In genomic region chr19:49680473-49681351, GRCh38 we compare ENCODE assay signal across 8 cellular contexts. TPM values are rescaled to one million over a fixed set of nuclear protein-coding genes. Genes with fewer than 3 reads are reported as not detected.
DNase-seq lines count a peak whose midpoint lies in the region; ATAC-seq and TF ChIP-seq lines count a peak whose summit lies in the region.

No MANE protein-coding gene starts in this region.

- peaks cover 0 to 20% (median 6%) of the 10 kb centered on the region in 5 donors for H3K36me3 Mint-ChIP-seq in naive thymus-derived CD4-positive, alpha-beta T cell

- peak overlapping the region; percentile 35 to 48 (median 36) for H3K4me3 ChIP-seq in esophagus muscularis mucosa
- H3K4me3 ChIP-seq in naive thymus-derived CD4-positive, alpha-beta T cell (ENCODE audit: low read length), result no peak overlapping the region

- ATAC-seq in naive thymus-derived CD4-positive, alpha-beta T cell, result peak; percentile 41
- no peak for ATAC-seq in GM21529 (IDR thresholded peaks at IDR 0.05; ENCODE audit: unreplicated experiment)

- H3K27me3 ChIP-seq in esophagus muscularis mucosa, result no peaks in the 10 kb centered on the region
- H3K27me3 ChIP-seq in naive thymus-derived CD4-positive, alpha-beta T cell (ENCODE audit: control insufficient read depth in 2 of 2, insufficient read depth in 2 of 2, low read length in 2 of 2), result no peaks in the 10 kb centered on the region

- TF ChIP-seq CTCF in esophagus muscularis mucosa (IDR thresholded peaks at IDR 0.05), result peak in 2 of 3 experiments; percentile 99 to 100

- 44% methylated on average over 25 of the region's 40 CpGs for WGBS in esophagus muscularis mucosa

- POLR2A ChIA-PET in naive thymus-derived CD4-positive, alpha-beta T cell (lab: Charles Lee), result interaction anchor here (0.5 to 8.5 kb wide), 8 partner anchors 8 to 302 kb away, joined by 3 to 91 read pairs (median 3); partner anchors contain the start of genes ADM5, BCL2L12 and IRF3

- H3K9me3 ChIP-seq in esophagus muscularis mucosa, result no peaks in the 10 kb centered on the region
- no peaks in the 10 kb centered on the region for H3K9me3 ChIP-seq in naive thymus-derived CD4-positive, alpha-beta T cell (ENCODE audit: control insufficient read depth in 2 of 3, low read length in 3 of 3)

- peaks cover 40 to 51% (median 45%) of the 10 kb centered on the region in 4 donors for H3K4me1 ChIP-seq in esophagus muscularis mucosa
- peaks cover 18 to 23% of the 10 kb centered on the region in 2 donors for H3K4me1 ChIP-seq in naive thymus-derived CD4-positive, alpha-beta T cell (ENCODE audit: control insufficient read depth in 2 of 2, insufficient read depth in 2 of 2, low read length in 2 of 2)

- peaks cover 0 to 2% (median 0%) of the 10 kb centered on the region in 11 donors for H3K9me3 Mint-ChIP-seq in naive thymus-derived CD4-positive, alpha-beta T cell

- no peaks in the 10 kb centered on the region for H3K27me3 Mint-ChIP-seq in naive thymus-derived CD4-positive, alpha-beta T cell

- no peak for TF ChIP-seq POLR2A in esophagus muscularis mucosa (IDR thresholded peaks at IDR 0.05; ENCODE audit: low read depth)

- intact Hi-C loops in esophagus muscularis mucosa (cut with DNase I), result no loop called here
- intact Hi-C loops in naive thymus-derived CD4-positive, alpha-beta T cell (cut with micrococcal nuclease), result loop anchor here (1.0 to 5.0 kb wide), 4 partner anchors 10 to 454 kb away; no protein-coding TSS in a partner anchor

- peaks cover 37 to 52% (median 48%) of the 10 kb centered on the region in 4 donors for H3K36me3 ChIP-seq in esophagus muscularis mucosa
- peaks cover 3 to 47% (median 8%) of the 10 kb centered on the region in 3 experiments for H3K36me3 ChIP-seq in naive thymus-derived CD4-positive, alpha-beta T cell (ENCODE audit: control insufficient read depth in 2 of 3, insufficient read depth in 3 of 3, low read length in 3 of 3)

- H3K4me1 Mint-ChIP-seq in naive thymus-derived CD4-positive, alpha-beta T cell, result peaks cover 15 to 39% (median 31%) of the 10 kb centered on the region in 7 donors

- DNase-seq in D341Med (ENCODE audit: low spot score), result peak; percentile 96
- DNase-seq in KBM-7, result peak; percentile 95
- peak; percentile 86 for DNase-seq in OCI-M2 (lab: John Stamatoyannopoulos, UW; ENCODE audit: unreplicated experiment)
- DNase-seq in activated T-cell treated with anti-CD3 and anti-CD28 coated beads, Interleukin-2, amount 50 U/mL, for 48 hours, result peak; percentile 96 to 98
- DNase-seq in esophagus muscularis mucosa (ENCODE audit: extremely low spot score), result peak; percentile 94
- DNase-seq in naive thymus-derived CD4-positive, alpha-beta T cell, result peak; percentile 81 to 98 (median 90)
- DNase-seq in stimulated activated CD8-positive, alpha-beta memory T cell treated with anti-CD3 and anti-CD28 coated beads, Interleukin-7, amount 100 ng/mL, for 48 hours (ENCODE audit: extremely low read depth in 1 of 2, low read depth in 1 of 2), result peak; percentile 88

- peak overlapping the region; percentile 62 to 96 (median 67) for H3K27ac ChIP-seq in esophagus muscularis mucosa (replicated peaks in 1 of 4)
- peak overlapping the region; percentile 71 for H3K27ac ChIP-seq in naive thymus-derived CD4-positive, alpha-beta T cell (ENCODE audit: low read depth, low read length)

- TF ChIP-seq EP300 in esophagus muscularis mucosa (IDR thresholded peaks at IDR 0.05), result no peak

- H3K4me3 Mint-ChIP-seq in naive thymus-derived CD4-positive, alpha-beta T cell, result peak overlapping the region in 4 of 10 donors; percentile 12 to 47 (median 33)

- H3K27ac Mint-ChIP-seq in naive thymus-derived CD4-positive, alpha-beta T cell, result peak overlapping the region in 6 of 9 donors; percentile 31 to 97 (median 80)

- CTCF ChIA-PET in naive thymus-derived CD4-positive, alpha-beta T cell (lab: Charles Lee), result interaction anchor here (0.6 to 1.5 kb wide), 9 partner anchors 10 to 687 kb away, joined by 3 to 4 read pairs (median 4); partner anchors contain the start of gene RUVBL2

- in situ Hi-C loops in KBM-7 (cut with MboI; ENCODE audit: low pct_unique_long_range_greater_than_20kb, low sequenced_read_pairs), result no loop called here

RNA-seq across cellular contexts. Expression of gene PRMT1, which starts 3.6 kb away (rescaled TPM):
- 100 to 1,000 TPM; 102 to 191 (median 144) TPM for total RNA-seq in esophagus muscularis mucosa
- total RNA-seq in naive thymus-derived CD4-positive, alpha-beta T cell, result 100 to 1,000 TPM in 1 of 5 experiments, 10 to 100 TPM in 4; 73.1 to 169 (median 95.3) TPM
- polyA plus RNA-seq in naive thymus-derived CD4-positive, alpha-beta T cell, result 100 to 1,000 TPM; 126 to 145 TPM

RNA-seq across cellular contexts. Expression of gene ADM5, which starts 8.7 kb away (rescaled TPM):
- 1 to 10 TPM in 3 of 4 donors, under 1 TPM in 1; 0.83 to 4.1 (median 2.5) TPM for total RNA-seq in esophagus muscularis mucosa
- 1 to 10 TPM; 2.8 to 7.5 (median 4.6) TPM for total RNA-seq in naive thymus-derived CD4-positive, alpha-beta T cell
- polyA plus RNA-seq in naive thymus-derived CD4-positive, alpha-beta T cell, result under 1 TPM in 1 of 2 donors, not detected in 1; 0.34 TPM

RNA-seq across cellular contexts. Expression of gene CPT1C, which starts 10.2 kb away (rescaled TPM):
- total RNA-seq in esophagus muscularis mucosa, result 1 to 10 TPM; 2.7 to 6.6 (median 3.9) TPM
- 1 to 10 TPM in 4 of 5 experiments, under 1 TPM in 1; 0.96 to 6.0 (median 1.5) TPM for total RNA-seq in naive thymus-derived CD4-positive, alpha-beta T cell
- 1 to 10 TPM in 1 of 2 donors, not detected in 1; 1.7 TPM for polyA plus RNA-seq in naive thymus-derived CD4-positive, alpha-beta T cell

RNA-seq across cellular contexts. Expression of gene BCL2L12, which starts 15.0 kb away (rescaled TPM):
- total RNA-seq in esophagus muscularis mucosa, result 1 to 10 TPM; 4.2 to 9.9 (median 6.0) TPM
- total RNA-seq in naive thymus-derived CD4-positive, alpha-beta T cell, result 10 to 100 TPM; 11.3 to 57.2 (median 22.6) TPM
- polyA plus RNA-seq in naive thymus-derived CD4-positive, alpha-beta T cell, result 10 to 100 TPM; 11.4 to 14.8 TPM

RNA-seq across cellular contexts. Expression of gene IRF3, which starts 15.1 kb away (rescaled TPM):
- 10 to 100 TPM; 38.8 to 61.7 (median 56.7) TPM for total RNA-seq in esophagus muscularis mucosa
- 100 to 1,000 TPM; 176 to 346 (median 212) TPM for total RNA-seq in naive thymus-derived CD4-positive, alpha-beta T cell
- 10 to 100 TPM; 55.5 to 80.7 TPM for polyA plus RNA-seq in naive thymus-derived CD4-positive, alpha-beta T cell
